27 cellular contexts compared by ENCODE assay signal in the genomic region with DNA sequence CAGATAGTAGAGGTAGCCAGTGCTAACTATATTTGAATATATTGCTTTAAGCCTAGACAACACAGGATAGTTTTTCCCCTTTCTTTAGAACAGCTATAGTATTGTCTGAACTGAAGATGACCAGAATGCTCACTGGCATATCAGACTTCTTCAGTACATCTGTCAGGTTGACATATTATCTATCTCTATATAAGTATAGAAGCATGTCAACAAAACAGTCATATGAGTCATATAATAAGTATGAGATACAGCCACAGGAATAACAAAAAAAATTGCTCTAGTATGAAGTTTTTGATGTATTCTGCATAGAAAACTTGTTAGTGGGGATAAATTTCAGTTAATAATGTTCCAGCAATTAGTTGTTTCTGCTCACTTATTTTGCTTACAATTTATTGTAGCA.
"Had no signal": no experiment of that assay in that cellular context is flagged by ENCODE, and none has a peak within 500 bp of the region (broad histone marks: within the 10 kb centered on the region; RNA-seq: fewer than 3 reads in every experiment).

No MANE protein-coding gene starts in this region.

- ATAC-seq: activated CD8-positive, alpha-beta T cell treated with anti-CD3 and anti-CD28 coated beads, Interleukin-2, amount 10 ng/mL, durations not matched to agents 7 days and 5 days; Panc1 had no signal

- H3K4me3 ChIP-seq: ascending aorta, SJCRH30 had no signal

- H3K9me3 Mint-ChIP-seq: brain had no signal

- H3K4me3 Mint-ChIP-seq: activated CD8-positive, alpha-beta T cell treated with anti-CD3 and anti-CD28 coated beads, Interleukin-2, amount 10 ng/mL, durations not matched to agents 7 days and 5 days; activated naive CD4-positive, alpha-beta T cell treated with anti-CD3 and anti-CD28 coated beads, Interleukin-2, amount 50 U/mL, for 24 hours; brain; central memory CD8-positive, alpha-beta T cell; T-helper 1 cell treated with Interleukin-12 subunit alpha and Interleukin-12 subunit beta and Interleukin-4 antibody, amounts not matched to agents 30 μg/mL and 1 μg/mL, for 36 hours had no signal

- H3K36me3 Mint-ChIP-seq: activated naive CD4-positive, alpha-beta T cell treated with anti-CD3 and anti-CD28 coated beads, Interleukin-2, amount 50 U/mL, for 24 hours; brain had no signal

- H3K9me3 ChIP-seq: ascending aorta, SJCRH30, SK-N-SH had no signal

- H3K9me2 ChIP-seq: SK-N-SH had no signal

- H3K4me1 Mint-ChIP-seq: activated naive CD4-positive, alpha-beta T cell treated with anti-CD3 and anti-CD28 coated beads, Interleukin-2, amount 50 U/mL, for 24 hours; brain; central memory CD8-positive, alpha-beta T cell had no signal

- H3K4me2 ChIP-seq: SK-N-SH had no signal

- H3K9ac ChIP-seq: SK-N-SH had no signal

- H3K27ac ChIP-seq: ascending aorta, SJCRH30 had no signal

- H3K27me3 Mint-ChIP-seq: activated naive CD4-positive, alpha-beta T cell treated with anti-CD3 and anti-CD28 coated beads, Interleukin-2, amount 50 U/mL, for 24 hours; brain; central memory CD8-positive, alpha-beta T cell had no signal

- H3K36me3 ChIP-seq: ascending aorta, SJCRH30 had no signal

- H3K27me3 ChIP-seq: ascending aorta, SJCRH30 had no signal

- H3K27ac Mint-ChIP-seq: activated CD8-positive, alpha-beta T cell treated with anti-CD3 and anti-CD28 coated beads, Interleukin-2, amount 10 ng/mL, durations not matched to agents 7 days and 5 days; activated naive CD4-positive, alpha-beta T cell treated with anti-CD3 and anti-CD28 coated beads, Interleukin-2, amount 50 U/mL, for 24 hours; brain; T-helper 1 cell treated with Interleukin-12 subunit alpha and Interleukin-12 subunit beta and Interleukin-4 antibody, amounts not matched to agents 30 μg/mL and 1 μg/mL, for 36 hours had no signal

- DNase-seq: activated CD4-positive, alpha-beta T cell treated with anti-CD3 and anti-CD28 coated beads for 48 hours; activated CD4-positive, alpha-beta T cell treated with anti-CD3 and anti-CD28 coated beads, Interleukin-2, amount 50 U/mL, for 4 hours; activated CD4-positive, CD25-positive, alpha-beta regulatory T cell treated with anti-CD3 and anti-CD28 coated beads, Interleukin-2, amount 50 U/mL, for 72 hours; activated CD8-positive, alpha-beta memory T cell treated with anti-CD3 and anti-CD28 coated beads, Interleukin-2, amount 50 U/mL, for 48 hours; activated CD8-positive, alpha-beta T cell treated with anti-CD3 and anti-CD28 coated beads, Interleukin-2, amount 10 ng/mL, durations not matched to agents 7 days and 5 days; activated naive CD4-positive, alpha-beta T cell; activated T-cell treated with anti-CD3 and anti-CD28 coated beads, Interleukin-2, amount 50 U/mL, for 1 hour; amniotic stem cell; cortex of kidney; NCI-H1105 treated with DMSO at 0.1 percent for 48 hours; NCI-H1436 treated with DMSO at 0.1 percent for 48 hours; NCI-H187; NCI-H2081; NCI-H2227 treated with DMSO at 0.1 percent for 48 hours; NCI-H510A; NCI-H526 treated with DMSO at 0.1 percent for 48 hours; NCI-H82; Right ventricle myocardium superior; RPMI8226; SJCRH30; SK-N-SH had no signal
